19 cellular contexts compared by ENCODE assay signal in genomic region chr10:92119340-92119739, GRCh38.
DNase-seq lines count a peak whose midpoint lies in the region; ATAC-seq, FAIRE-seq and TF ChIP-seq lines count a peak whose summit lies in the region.
"Had no signal": no experiment of that assay in that cellular context is flagged by ENCODE, and none has a peak within 500 bp of the region (broad histone marks: within the 10 kb centered on the region; RNA-seq: fewer than 3 reads in every experiment).

No MANE protein-coding gene starts in this region.

- H3K27me3 ChIP-seq in left ventricle myocardium inferior (ENCODE audit: low read depth) (no peaks in the 10 kb centered on the region), GM12878 (replicated peaks in 1 of 2; ENCODE audit: control insufficient read depth in 2 of 2, insufficient read depth in 2 of 2, low read length in 1 of 2) (no peaks in the 10 kb centered on the region), mesendoderm (ENCODE audit: insufficient read depth, low read length, poor library complexity) (no peaks in the 10 kb centered on the region)

- H3K4me2 ChIP-seq in GM12878 (ENCODE audit: control insufficient read depth, insufficient read depth) (no peak overlapping the region), mesendoderm (ENCODE audit: low read length) (no peak overlapping the region)

- no peak overlapping the region for H3K23ac ChIP-seq in mesendoderm (ENCODE audit: low read length)

- H3K4me1 ChIP-seq in left ventricle myocardium inferior (peaks cover 53% of the 10 kb centered on the region), GM12878 (ENCODE audit: control insufficient read depth, insufficient read depth, low read length) (no peaks in the 10 kb centered on the region), mesendoderm (ENCODE audit: control insufficient read depth, low read depth, low read length) (no peaks in the 10 kb centered on the region)

- no peaks in the 10 kb centered on the region for H4K20me1 ChIP-seq in GM12878 (ENCODE audit: control insufficient read depth, insufficient read depth)

- POLR2A ChIA-PET in GM12878 (lab: Charles Lee) = interaction anchor here (0.6 to 1.1 kb wide), 2 partner anchors 12 to 16 kb away, joined by 3 to 7 read pairs; no protein-coding TSS in a partner anchor

- no peak overlapping the region for H3K27ac Mint-ChIP-seq in stimulated activated naive CD8-positive, alpha-beta T cell treated with anti-CD3 and anti-CD28 coated beads, Interleukin-15, amount 100 ng/mL, for 72 hours
- H3K27ac Mint-ChIP-seq: B cell; CD8-positive, alpha-beta T cell had no signal

- no peak for TF ChIP-seq POLR2A in GM12878 (IDR thresholded peaks at IDR 0.05; ENCODE audit: low read depth, low read length)

- H2AK5ac ChIP-seq in mesendoderm (ENCODE audit: low read length) = no peak overlapping the region

- H3K9ac ChIP-seq in GM12878 (ENCODE audit: control insufficient read depth, insufficient read depth, low read length) = no peak overlapping the region
- H3K9ac ChIP-seq in mesendoderm (ENCODE audit: low read length) = no peak overlapping the region

- peak overlapping the region; percentile 42 for H3K27ac ChIP-seq in left ventricle myocardium inferior (replicated peaks)
- no peak overlapping the region for H3K27ac ChIP-seq in GM12878 (ENCODE audit: control insufficient read depth, insufficient read depth)
- H3K27ac ChIP-seq in mesendoderm (ENCODE audit: low read depth, low read length) = no peak overlapping the region
- H3K27ac ChIP-seq: HL-60 had no signal

- H3K36me3 ChIP-seq in left ventricle myocardium inferior (no peaks in the 10 kb centered on the region), GM12878 (ENCODE audit: control insufficient read depth in 2 of 2, insufficient read depth in 2 of 2, low read length in 1 of 2) (no peaks in the 10 kb centered on the region), mesendoderm (ENCODE audit: control insufficient read depth, insufficient read depth, low read length) (no peaks in the 10 kb centered on the region)

- no peak for TF ChIP-seq CTCF in left ventricle myocardium inferior (IDR thresholded peaks at IDR 0.05; ENCODE audit: borderline replicate concordance)
- TF ChIP-seq CTCF in GM12878 (IDR thresholded peaks at IDR 0.05 in 2 of 3, conservative IDR thresholded peaks at IDR 0.05 in 1 of 3; ENCODE audit: control insufficient read depth in 2 of 3, extremely low read depth in 1 of 3, insufficient read depth in 1 of 3, low read depth in 3 of 3, low read length in 3 of 3) = no peak

- TF ChIP-seq EP300 in GM12878 (IDR thresholded peaks at IDR 0.05; ENCODE audit: borderline replicate concordance in 1 of 2, control insufficient read depth in 1 of 2, low read depth in 2 of 2, low read length in 2 of 2) = no peak

- no peak overlapping the region for H2BK120ac ChIP-seq in mesendoderm (ENCODE audit: low read depth, low read length)

- no peak overlapping the region for H3K4me3 ChIP-seq in left ventricle myocardium inferior
- no peak overlapping the region for H3K4me3 ChIP-seq in GM12878
- no peak overlapping the region for H3K4me3 ChIP-seq in mesendoderm (ENCODE audit: low read length)

- no peaks in the 10 kb centered on the region for H3K4me1 Mint-ChIP-seq in stimulated activated naive CD8-positive, alpha-beta T cell treated with anti-CD3 and anti-CD28 coated beads, Interleukin-15, amount 100 ng/mL, for 72 hours

- no peak for DNase-seq in left ventricle myocardium inferior
- no peak for DNase-seq in left cardiac atrium
- no peak for DNase-seq in GM12878 (ENCODE audit: low read depth, low spot score)
- DNase-seq in mesendoderm = peak; percentile 52
- DNase-seq in DMS53 (lab: John Stamatoyannopoulos, UW) = no peak
- no peak for DNase-seq in stimulated activated naive CD8-positive, alpha-beta T cell treated with anti-CD3 and anti-CD28 coated beads, Interleukin-15, amount 100 ng/mL, for 72 hours
- DNase-seq: C1 segment of cervical spinal cord; CD8-positive, alpha-beta T cell; COR-L47; DMS153; DND-41; GF-D8 had no signal

- H3K56ac ChIP-seq in mesendoderm (ENCODE audit: low read length) = no peak overlapping the region

- BruUV-seq in GM12878 (replicated peaks; lab: Mats Ljungman, UMichigan) = no TSS peak

- no peak overlapping the region for H2AFZ ChIP-seq in GM12878 (ENCODE audit: control insufficient read depth, low read depth, low read length)

- H3K18ac ChIP-seq in mesendoderm (ENCODE audit: low read length) = no peak overlapping the region

- H3K4ac ChIP-seq in mesendoderm (ENCODE audit: low read depth, low read length) = no peak overlapping the region

- CTCF ChIA-PET in GM12878 (lab: Yijun Ruan, JAX) = interaction anchor here (1.2 kb wide), 2 partner anchors 11 to 16 kb away, joined by 3 read pairs; no protein-coding TSS in a partner anchor

- no peaks in the 10 kb centered on the region for H3K27me3 Mint-ChIP-seq in stimulated activated naive CD8-positive, alpha-beta T cell treated with anti-CD3 and anti-CD28 coated beads, Interleukin-15, amount 100 ng/mL, for 72 hours
- H3K27me3 Mint-ChIP-seq: B cell had no signal

- ATAC-seq in left cardiac atrium (no peak), GM12878 (peak; percentile 68), HG02840 (IDR thresholded peaks at IDR 0.05; ENCODE audit: low FRiP score, unreplicated experiment) (no peak), GM19324 (IDR thresholded peaks at IDR 0.05; ENCODE audit: low FRiP score, unreplicated experiment) (no peak)
- ATAC-seq in stimulated activated naive CD8-positive, alpha-beta T cell treated with anti-CD3 and anti-CD28 coated beads, Interleukin-15, amount 100 ng/mL, for 72 hours = no peak
- ATAC-seq: CD8-positive, alpha-beta T cell; HCT116 had no signal

- no peaks in the 10 kb centered on the region for H3K9me3 ChIP-seq in left ventricle myocardium inferior (replicated peaks)
- H3K9me3 ChIP-seq in GM12878 (replicated peaks; ENCODE audit: control insufficient read depth, insufficient read depth, low read length) = no peaks in the 10 kb centered on the region

- H2BK15ac ChIP-seq in mesendoderm (replicated peaks; ENCODE audit: low read depth) = no peak overlapping the region

- no peak overlapping the region for H2BK5ac ChIP-seq in mesendoderm (ENCODE audit: low read length)

- SMC1A ChIA-PET in GM12878 (lab: Charles Lee; ENCODE audit: uncharacterized antibody, unreplicated experiment) = interaction anchor here (1.0 kb wide), 1 partner anchor 15 kb away, joined by 4 read pairs; no protein-coding TSS in a partner anchor

- no peak overlapping the region for H4K5ac ChIP-seq in mesendoderm (ENCODE audit: low read length)

- FAIRE-seq in GM12878 (lab: Jason Lieb, UNC) = no peak
- FAIRE-seq: D721Med, H54 had no signal

- intact Hi-C loops in left ventricle myocardium inferior (cut with micrococcal nuclease) = no loop called here
- intact Hi-C loops in left cardiac atrium (cut with DNase I) = no loop called here
- intact Hi-C loops in GM12878 (cut with micrococcal nuclease; ENCODE audit: unreplicated experiment) = no loop called here

- no peaks in the 10 kb centered on the region for H3K9me3 Mint-ChIP-seq in stimulated activated naive CD8-positive, alpha-beta T cell treated with anti-CD3 and anti-CD28 coated beads, Interleukin-15, amount 100 ng/mL, for 72 hours
- H3K9me3 Mint-ChIP-seq: CD8-positive, alpha-beta T cell had no signal

- in situ Hi-C loops in GM12878 (cut with MboI) = no loop called here

- H3K4me3 Mint-ChIP-seq in stimulated activated naive CD8-positive, alpha-beta T cell treated with anti-CD3 and anti-CD28 coated beads, Interleukin-15, amount 100 ng/mL, for 72 hours = no peak overlapping the region
- H3K4me3 Mint-ChIP-seq: B cell; CD8-positive, alpha-beta T cell had no signal

- H4K8ac ChIP-seq in mesendoderm (ENCODE audit: low read depth, low read length) = no peak overlapping the region

- RAD21 ChIA-PET in GM12878 (lab: Charles Lee; ENCODE audit: unreplicated experiment) = interaction anchor here (1.0 kb wide), 1 partner anchor 22 kb away, joined by 3 read pairs; no protein-coding TSS in a partner anchor

- TF ChIP-seq RAD21 in GM12878 (IDR thresholded peaks at IDR 0.05; ENCODE audit: insufficient read depth, low read depth, low read length) = no peak

- H3K79me1 ChIP-seq in mesendoderm (ENCODE audit: low read length) = no peaks in the 10 kb centered on the region

- H3K79me2 ChIP-seq in GM12878 (ENCODE audit: control insufficient read depth, insufficient read depth, low read length) (no peaks in the 10 kb centered on the region), mesendoderm (ENCODE audit: control insufficient read depth, insufficient read depth, low read length) (no peaks in the 10 kb centered on the region)

TF ChIP-seq in GM12878, 131 proteins besides CTCF, POLR2A, EP300 and RAD21:
- TF ChIP-seq IKZF2 (IDR thresholded peaks at IDR 0.05) (peak in 1 of 2 experiments; percentile 20; a peak in 1 of 4 replicates), MEF2B (IDR thresholded peaks at IDR 0.05; ENCODE audit: partially characterized antibody, poor library complexity, severe bottlenecking) (peak; percentile 62), JUNB (IDR thresholded peaks at IDR 0.05) (no peak), SMARCA5 (IDR thresholded peaks at IDR 0.05) (no peak), IKZF1 (conservative IDR thresholded peaks at IDR 0.05) (no peak), SUZ12 (IDR thresholded peaks at IDR 0.05; ENCODE audit: unreplicated experiment) (no peak), NR2F1 (conservative IDR thresholded peaks at IDR 0.05) (peak; percentile 57)
